30 cellular contexts compared by ENCODE assay signal in the genomic region with DNA sequence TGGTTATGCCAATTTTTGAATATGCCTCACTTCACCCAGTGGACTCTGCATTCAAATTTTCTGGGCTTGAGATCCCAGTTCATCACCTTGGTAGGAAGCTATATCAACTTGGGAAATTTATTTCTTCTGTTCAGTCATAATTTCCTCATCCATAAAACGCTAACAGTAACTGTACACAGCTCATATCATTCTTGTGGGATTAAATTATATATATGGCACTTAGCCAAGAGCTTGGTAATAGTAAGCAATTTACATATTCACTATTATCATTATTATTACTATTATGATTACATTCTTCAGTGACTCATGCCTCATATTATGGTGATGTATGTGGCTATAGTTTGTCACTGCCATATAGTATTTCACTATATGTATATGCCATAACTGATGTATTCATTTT.
"Had no signal": no experiment of that assay in that cellular context is flagged by ENCODE, and none has a peak within 500 bp of the region (broad histone marks: within the 10 kb centered on the region; RNA-seq: fewer than 3 reads in every experiment).

No MANE protein-coding gene starts in this region.

- H3K4me1 ChIP-seq: esophagus muscularis mucosa, heart left ventricle had no signal

- H3K4me3 ChIP-seq: esophagus muscularis mucosa, heart left ventricle had no signal

- DNase-seq: activated CD4-positive, alpha-beta memory T cell treated with anti-CD3 and anti-CD28 coated beads, Interleukin-2, amount 10 ng/mL, durations not matched to agents 7 days and 5 days; activated CD4-positive, alpha-beta T cell treated with anti-CD3 and anti-CD28 coated beads for 36 hours; activated CD4-positive, alpha-beta T cell treated with anti-CD3 and anti-CD28 coated beads, Interleukin-2, amount 10 ng/mL, durations not matched to agents 24 days and 14 days; activated CD4-positive, alpha-beta T cell treated with anti-CD3 and anti-CD28 coated beads, Interleukin-2, amount 50 U/mL, for 4 hours; activated CD4-positive, CD25-positive, alpha-beta regulatory T cell; activated CD4-positive, CD25-positive, alpha-beta regulatory T cell treated with anti-CD3 and anti-CD28 coated beads, Interleukin-2, amount 50 U/mL, for 72 hours; activated CD8-positive, alpha-beta memory T cell treated with anti-CD3 and anti-CD28 coated beads, Interleukin-2, amount 50 U/mL, for 48 hours; activated effector memory CD4-positive, alpha-beta T cell treated with Interleukin-2 at 50 U/mL for 16 hours; activated gamma-delta T cell treated with Interleukin-2 at 50 U/mL for 16 hours; activated naive CD4-positive, alpha-beta T cell treated with anti-CD3 and anti-CD28 coated beads, Interleukin-2, amount 50 U/mL, for 16 hours; activated naive CD4-positive, alpha-beta T cell treated with Interleukin-2 at 50 U/mL for 16 hours; activated T-cell treated with anti-CD3 and anti-CD28 coated beads for 4 hours; activated T-cell treated with anti-CD3 and anti-CD28 coated beads, Interleukin-2, amount 50 U/mL, for 24 hours; amniotic stem cell; anterior cingulate cortex; brain microvascular endothelial cell; caudate nucleus; cortex of kidney; dermis blood vessel endothelial cell; effector CD4-positive, alpha-beta T cell; erythroblast; glutamatergic neuron; heart left ventricle; T-helper 2 cell had no signal

- ATAC-seq: activated CD4-positive, alpha-beta T cell treated with anti-CD3 and anti-CD28 coated beads for 36 hours; activated T-helper 17 cell treated with anti-CD3 and anti-CD28 coated beads, Interleukin-2, amount 50 U/mL, for 72 hours; heart left ventricle had no signal

- H3K27ac ChIP-seq: brain microvascular endothelial cell, esophagus muscularis mucosa, heart left ventricle had no signal

- H3K36me3 ChIP-seq: brain microvascular endothelial cell, esophagus muscularis mucosa, heart left ventricle had no signal

- H3K27me3 ChIP-seq: brain microvascular endothelial cell, esophagus muscularis mucosa, heart left ventricle had no signal

- FAIRE-seq: astrocyte, colon, endometrium, frontal cortex had no signal
